24 cellular contexts compared by ENCODE assay signal in the genomic region with DNA sequence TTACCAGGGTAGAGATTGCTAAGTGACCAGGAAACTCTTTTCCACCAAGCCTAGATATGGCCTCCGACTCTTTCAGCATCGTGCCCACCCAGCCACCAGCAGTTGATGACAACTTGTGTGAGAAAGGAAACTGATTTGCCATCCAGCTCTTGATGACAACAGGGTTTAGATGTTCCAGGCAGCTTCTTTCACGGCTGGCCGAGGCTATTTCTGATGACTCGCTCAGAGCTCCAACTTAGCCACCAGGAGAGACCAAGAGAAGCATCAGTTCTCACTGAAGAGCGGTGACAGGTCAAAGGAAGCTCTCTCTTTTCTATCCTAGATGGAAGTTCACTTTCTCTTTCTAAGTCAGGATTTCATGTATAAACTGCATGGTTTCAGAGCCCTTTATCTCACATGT.
"Had no signal": no experiment of that assay in that cellular context is flagged by ENCODE, and none has a peak within 500 bp of the region (broad histone marks: within the 10 kb centered on the region; RNA-seq: fewer than 3 reads in every experiment).

No MANE protein-coding gene starts in this region.

- DNase-seq: activated CD4-positive, alpha-beta memory T cell treated with anti-CD3 and anti-CD28 coated beads, Interleukin-2, amount 10 ng/mL, durations not matched to agents 7 days and 5 days; activated CD4-positive, alpha-beta T cell treated with anti-CD3 and anti-CD28 coated beads for 1 hour; activated CD4-positive, alpha-beta T cell treated with anti-CD3 and anti-CD28 coated beads, Interleukin-2, amount 10 ng/mL, durations not matched to agents 7 days and 5 days; activated CD8-positive, alpha-beta memory T cell treated with anti-CD3 and anti-CD28 coated beads, Interleukin-2, amount 50 U/mL, for 48 hours; activated gamma-delta T cell treated with Interleukin-2 at 50 U/mL for 16 hours; activated naive CD4-positive, alpha-beta T cell treated with anti-CD3 and anti-CD28 coated beads, Interleukin-2, amount 50 U/mL, for 16 hours; activated T-cell treated with anti-CD3 and anti-CD28 coated beads, Interleukin-2, amount 50 U/mL, for 24 hours; central memory CD4-positive, alpha-beta T cell; endodermal cell; foreskin melanocyte; glutamatergic neuron; kidney; left lung; lower lobe of right lung; mesendoderm; spleen; stimulated activated naive CD4-positive, alpha-beta T cell; T-helper 17 cell had no signal

- H3K4me3 Mint-ChIP-seq: activated CD4-positive, alpha-beta memory T cell treated with anti-CD3 and anti-CD28 coated beads, Interleukin-2, amount 10 ng/mL, durations not matched to agents 7 days and 5 days; activated CD4-positive, alpha-beta T cell treated with anti-CD3 and anti-CD28 coated beads, Interleukin-2, amount 10 ng/mL, durations not matched to agents 7 days and 5 days; activated T-cell treated with anti-CD3 and anti-CD28 coated beads, Interleukin-2, amount 50 U/mL, for 24 hours; endodermal cell; natural killer cell treated with Interleukin-12 subunit alpha and Interleukin-12 subunit beta and Interleukin-15 and Interleukin-18, amount 100 ng/mL, for 72 hours; T-helper 17 cell; WTC11 had no signal

- H3K9me3 Mint-ChIP-seq: activated CD4-positive, alpha-beta memory T cell treated with anti-CD3 and anti-CD28 coated beads, Interleukin-2, amount 10 ng/mL, durations not matched to agents 7 days and 5 days; activated CD4-positive, alpha-beta T cell treated with anti-CD3 and anti-CD28 coated beads, Interleukin-2, amount 10 ng/mL, durations not matched to agents 7 days and 5 days; activated T-cell treated with anti-CD3 and anti-CD28 coated beads, Interleukin-2, amount 50 U/mL, for 24 hours; endodermal cell; natural killer cell treated with Interleukin-12 subunit alpha and Interleukin-12 subunit beta and Interleukin-15 and Interleukin-18, amount 100 ng/mL, for 72 hours; WTC11 had no signal

- H3K36me3 Mint-ChIP-seq: natural killer cell treated with Interleukin-12 subunit alpha and Interleukin-12 subunit beta and Interleukin-15 and Interleukin-18, amount 100 ng/mL, for 72 hours; WTC11 had no signal

- H3K36me3 ChIP-seq: breast epithelium, esophagus muscularis mucosa, left lung, lower lobe of right lung, spleen, tibial nerve had no signal

- ATAC-seq: left lung; lower lobe of right lung; natural killer cell treated with Interleukin-12 subunit alpha and Interleukin-12 subunit beta and Interleukin-15 and Interleukin-18, amount 100 ng/mL, for 72 hours; T-helper 17 cell; WTC11 had no signal

- H3K4me3 ChIP-seq: breast epithelium, esophagus muscularis mucosa, hepatocyte, left lung, lower lobe of right lung, spleen, tibial nerve had no signal

- H3K4me1 Mint-ChIP-seq: activated CD4-positive, alpha-beta memory T cell treated with anti-CD3 and anti-CD28 coated beads, Interleukin-2, amount 10 ng/mL, durations not matched to agents 7 days and 5 days; activated CD4-positive, alpha-beta T cell treated with anti-CD3 and anti-CD28 coated beads, Interleukin-2, amount 10 ng/mL, durations not matched to agents 7 days and 5 days had no signal

- H3K27ac Mint-ChIP-seq: activated CD4-positive, alpha-beta memory T cell treated with anti-CD3 and anti-CD28 coated beads, Interleukin-2, amount 10 ng/mL, durations not matched to agents 7 days and 5 days; activated CD4-positive, alpha-beta T cell treated with anti-CD3 and anti-CD28 coated beads, Interleukin-2, amount 10 ng/mL, durations not matched to agents 7 days and 5 days; activated T-cell treated with anti-CD3 and anti-CD28 coated beads, Interleukin-2, amount 50 U/mL, for 24 hours; endodermal cell; natural killer cell treated with Interleukin-12 subunit alpha and Interleukin-12 subunit beta and Interleukin-15 and Interleukin-18, amount 100 ng/mL, for 72 hours; T-helper 17 cell; WTC11 had no signal

- H3K27me3 ChIP-seq: breast epithelium, esophagus muscularis mucosa, hepatocyte, left lung, tibial nerve had no signal

- H3K27ac ChIP-seq: breast epithelium, esophagus muscularis mucosa, hepatocyte, left lung, lower lobe of right lung, spleen, tibial nerve had no signal

- H3K27me3 Mint-ChIP-seq: activated T-cell treated with anti-CD3 and anti-CD28 coated beads, Interleukin-2, amount 50 U/mL, for 24 hours had no signal

- H3K9me3 ChIP-seq: breast epithelium, esophagus muscularis mucosa, left lung, lower lobe of right lung, spleen, tibial nerve had no signal

- H3K4me1 ChIP-seq: breast epithelium, esophagus muscularis mucosa, left lung, lower lobe of right lung, spleen, tibial nerve had no signal
